In genomic region chr2:86627550-86627949, GRCh38 we compare ENCODE assay signal across 11 cellular contexts.
"Had no signal": no experiment of that assay in that cellular context is flagged by ENCODE, and none has a peak within 500 bp of the region (broad histone marks: within the 10 kb centered on the region; RNA-seq: fewer than 3 reads in every experiment).

No MANE protein-coding gene starts in this region.

- DNase-seq: GM23248, GOT3, H7, HFFc6, Karpas-422, KBM-7 had no signal

- H3K9ac ChIP-seq: GM23248, KMS-11 had no signal

- H3K9me3 ChIP-seq: HAP-1 had no signal

- H3K9me3 Mint-ChIP-seq: HFFc6, IgD-negative memory B cell had no signal

- H3K4me3 ChIP-seq: GM23248, HAP-1 had no signal

- ATAC-seq: HCT116 had no signal

- H3K27ac ChIP-seq: GM23248, KMS-11 had no signal

- H3K27ac Mint-ChIP-seq: HFFc6, IgD-negative memory B cell had no signal

- H3K4me3 Mint-ChIP-seq: HFFc6 had no signal

- H3K4me2 ChIP-seq: KMS-11 had no signal

- H3K36me3 ChIP-seq: HAP-1 had no signal

- FAIRE-seq: HTR-8/SVneo had no signal
